ENCODE assay signal across 1 cellular context in the genomic region with DNA sequence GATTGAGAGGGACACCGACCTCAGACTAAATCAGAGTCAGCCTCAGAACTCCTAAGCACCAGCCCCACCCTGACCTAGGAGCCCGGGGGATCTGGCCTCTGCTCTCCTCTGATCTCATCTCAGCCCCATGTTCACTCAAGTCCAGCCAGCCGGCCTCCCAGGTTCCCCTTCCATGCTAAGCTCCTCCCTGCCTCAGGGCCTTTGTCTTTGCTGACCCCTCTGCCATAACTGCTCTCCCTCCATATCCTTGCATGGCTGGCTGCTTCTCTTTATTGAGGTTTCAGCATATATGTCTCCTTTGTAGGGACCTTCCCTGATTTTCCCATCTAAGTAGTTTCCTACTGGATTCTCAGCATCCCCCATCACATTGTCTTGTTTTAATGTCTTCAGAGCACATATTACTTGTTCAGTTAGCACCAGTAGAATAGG.
TF ChIP-seq lines count a peak whose summit lies in the region.

No MANE protein-coding gene starts in this region.

TF ChIP-seq in GM23338, 12 proteins besides CTCF, POLR2A, EP300 and RAD21 (continued from another document):
- TF ChIP-seq, protein P1, sequence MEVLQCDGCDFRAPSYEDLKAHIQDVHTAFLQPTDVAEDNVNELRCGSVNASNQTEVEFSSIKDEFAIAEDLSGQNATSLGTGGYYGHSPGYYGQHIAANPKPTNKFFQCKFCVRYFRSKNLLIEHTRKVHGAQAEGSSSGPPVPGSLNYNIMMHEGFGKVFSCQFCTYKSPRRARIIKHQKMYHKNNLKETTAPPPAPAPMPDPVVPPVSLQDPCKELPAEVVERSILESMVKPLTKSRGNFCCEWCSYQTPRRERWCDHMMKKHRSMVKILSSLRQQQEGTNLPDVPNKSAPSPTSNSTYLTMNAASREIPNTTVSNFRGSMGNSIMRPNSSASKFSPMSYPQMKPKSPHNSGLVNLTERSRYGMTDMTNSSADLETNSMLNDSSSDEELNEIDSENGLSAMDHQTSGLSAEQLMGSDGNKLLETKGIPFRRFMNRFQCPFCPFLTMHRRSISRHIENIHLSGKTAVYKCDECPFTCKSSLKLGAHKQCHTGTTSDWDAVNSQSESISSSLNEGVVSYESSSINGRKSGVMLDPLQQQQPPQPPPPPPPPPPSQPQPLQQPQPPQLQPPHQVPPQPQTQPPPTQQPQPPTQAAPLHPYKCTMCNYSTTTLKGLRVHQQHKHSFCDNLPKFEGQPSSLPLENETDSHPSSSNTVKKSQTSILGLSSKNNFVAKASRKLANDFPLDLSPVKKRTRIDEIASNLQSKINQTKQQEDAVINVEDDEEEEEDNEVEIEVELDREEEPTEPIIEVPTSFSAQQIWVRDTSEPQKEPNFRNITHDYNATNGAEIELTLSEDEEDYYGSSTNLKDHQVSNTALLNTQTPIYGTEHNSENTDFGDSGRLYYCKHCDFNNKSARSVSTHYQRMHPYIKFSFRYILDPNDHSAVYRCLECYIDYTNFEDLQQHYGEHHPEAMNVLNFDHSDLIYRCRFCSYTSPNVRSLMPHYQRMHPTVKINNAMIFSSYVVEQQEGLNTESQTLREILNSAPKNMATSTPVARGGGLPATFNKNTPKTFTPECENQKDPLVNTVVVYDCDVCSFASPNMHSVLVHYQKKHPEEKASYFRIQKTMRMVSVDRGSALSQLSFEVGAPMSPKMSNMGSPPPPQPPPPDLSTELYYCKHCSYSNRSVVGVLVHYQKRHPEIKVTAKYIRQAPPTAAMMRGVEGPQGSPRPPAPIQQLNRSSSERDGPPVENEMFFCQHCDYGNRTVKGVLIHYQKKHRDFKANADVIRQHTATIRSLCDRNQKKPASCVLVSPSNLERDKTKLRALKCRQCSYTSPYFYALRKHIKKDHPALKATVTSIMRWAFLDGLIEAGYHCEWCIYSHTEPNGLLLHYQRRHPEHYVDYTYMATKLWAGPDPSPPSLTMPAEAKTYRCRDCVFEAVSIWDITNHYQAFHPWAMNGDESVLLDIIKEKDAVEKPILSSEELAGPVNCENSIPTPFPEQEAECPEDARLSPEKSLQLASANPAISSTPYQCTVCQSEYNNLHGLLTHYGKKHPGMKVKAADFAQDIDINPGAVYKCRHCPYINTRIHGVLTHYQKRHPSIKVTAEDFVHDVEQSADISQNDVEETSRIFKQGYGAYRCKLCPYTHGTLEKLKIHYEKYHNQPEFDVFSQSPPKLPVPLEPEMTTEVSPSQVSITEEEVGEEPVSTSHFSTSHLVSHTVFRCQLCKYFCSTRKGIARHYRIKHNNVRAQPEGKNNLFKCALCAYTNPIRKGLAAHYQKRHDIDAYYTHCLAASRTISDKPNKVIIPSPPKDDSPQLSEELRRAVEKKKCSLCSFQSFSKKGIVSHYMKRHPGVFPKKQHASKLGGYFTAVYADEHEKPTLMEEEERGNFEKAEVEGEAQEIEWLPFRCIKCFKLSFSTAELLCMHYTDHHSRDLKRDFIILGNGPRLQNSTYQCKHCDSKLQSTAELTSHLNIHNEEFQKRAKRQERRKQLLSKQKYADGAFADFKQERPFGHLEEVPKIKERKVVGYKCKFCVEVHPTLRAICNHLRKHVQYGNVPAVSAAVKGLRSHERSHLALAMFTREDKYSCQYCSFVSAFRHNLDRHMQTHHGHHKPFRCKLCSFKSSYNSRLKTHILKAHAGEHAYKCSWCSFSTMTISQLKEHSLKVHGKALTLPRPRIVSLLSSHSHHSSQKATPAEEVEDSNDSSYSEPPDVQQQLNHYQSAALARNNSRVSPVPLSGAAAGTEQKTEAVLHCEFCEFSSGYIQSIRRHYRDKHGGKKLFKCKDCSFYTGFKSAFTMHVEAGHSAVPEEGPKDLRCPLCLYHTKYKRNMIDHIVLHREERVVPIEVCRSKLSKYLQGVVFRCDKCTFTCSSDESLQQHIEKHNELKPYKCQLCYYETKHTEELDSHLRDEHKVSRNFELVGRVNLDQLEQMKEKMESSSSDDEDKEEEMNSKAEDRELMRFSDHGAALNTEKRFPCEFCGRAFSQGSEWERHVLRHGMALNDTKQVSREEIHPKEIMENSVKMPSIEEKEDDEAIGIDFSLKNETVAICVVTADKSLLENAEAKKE (CRISPR knock-in tag; IDR thresholded peaks at IDR 0.05) = no peak
- no peak for TF ChIP-seq REST (IDR thresholded peaks at IDR 0.05; ENCODE audit: unreplicated experiment)
- no peak for TF ChIP-seq JUNB (IDR thresholded peaks at IDR 0.05; ENCODE audit: unreplicated experiment)
- TF ChIP-seq NANOG (IDR thresholded peaks at IDR 0.05; ENCODE audit: borderline replicate concordance) = no peak
- no peak for TF ChIP-seq ETS1 (IDR thresholded peaks at IDR 0.05)
- TF ChIP-seq CREB1 (CRISPR knock-in tag; IDR thresholded peaks at IDR 0.05; ENCODE audit: low read depth) = no peak
- TF ChIP-seq EZH2phosphoT487 (IDR thresholded peaks at IDR 0.05; ENCODE audit: unreplicated experiment) = no peak
- no peak for TF ChIP-seq EZH2 (IDR thresholded peaks at IDR 0.05; ENCODE audit: low read depth, unreplicated experiment)
